In genomic region chrX:22159071-22159470, GRCh38 we compare ENCODE assay signal across 17 cellular contexts.
DNase-seq lines count a peak whose midpoint lies in the region; ATAC-seq and TF ChIP-seq lines count a peak whose summit lies in the region.
"Had no signal": no experiment of that assay in that cellular context is flagged by ENCODE, and none has a peak within 500 bp of the region (broad histone marks: within the 10 kb centered on the region; RNA-seq: fewer than 3 reads in every experiment).

No MANE protein-coding gene starts in this region.

- no peak overlapping the region for H3K4me3 Mint-ChIP-seq in stimulated activated naive CD8-positive, alpha-beta T cell treated with anti-CD3 and anti-CD28 coated beads, Interleukin-15, amount 100 ng/mL, for 72 hours
- H3K4me3 Mint-ChIP-seq: neural progenitor cell, T-cell had no signal

- H3K27ac Mint-ChIP-seq in stimulated activated naive CD8-positive, alpha-beta T cell treated with anti-CD3 and anti-CD28 coated beads, Interleukin-15, amount 100 ng/mL, for 72 hours = no peak overlapping the region
- H3K27ac Mint-ChIP-seq: neural progenitor cell, T-cell had no signal

- no peaks in the 10 kb centered on the region for H3K9me3 Mint-ChIP-seq in stimulated activated naive CD8-positive, alpha-beta T cell treated with anti-CD3 and anti-CD28 coated beads, Interleukin-15, amount 100 ng/mL, for 72 hours
- H3K9me3 Mint-ChIP-seq: neural progenitor cell, T-cell had no signal

- DNase-seq in ACHN (peak; percentile 2), M059J (ENCODE audit: low read depth) (peak; percentile 64), astrocyte of the spinal cord (ENCODE audit: low read depth, low spot score) (peak; percentile 25), fibroblast of villous mesenchyme (ENCODE audit: low read depth) (peak; percentile 3), NCI-H2029 (lab: John Stamatoyannopoulos, UW) (no peak), activated gamma-delta T cell (lab: John Stamatoyannopoulos, UW) (no peak)
- no peak for DNase-seq in stimulated activated naive CD8-positive, alpha-beta T cell treated with anti-CD3 and anti-CD28 coated beads, Interleukin-15, amount 100 ng/mL, for 72 hours
- DNase-seq: DMS 273 treated with DMSO at 0.1 percent for 48 hours; left colon; NCI-H187 treated with DMSO at 0.1 percent for 48 hours; stimulated activated CD4-positive, alpha-beta T cell treated with anti-CD3 and anti-CD28 coated beads, Interleukin-12 subunit alpha, Interleukin-12 subunit beta, amount 100 ng/mL, for 4 hours; T-cell had no signal

- in situ Hi-C loops in ACHN (cut with HindIII; ENCODE audit: low pct_ligation_motif_present, low pct_unique_long_range_greater_than_20kb, low sequenced_read_pairs) = no loop called here
- in situ Hi-C loops in astrocyte of the spinal cord (cut with HindIII; ENCODE audit: low sequenced_read_pairs) = no loop called here

- no peak for ATAC-seq in GM21576 (IDR thresholded peaks at IDR 0.05; ENCODE audit: unreplicated experiment)
- no peak for ATAC-seq in stimulated activated naive CD8-positive, alpha-beta T cell treated with anti-CD3 and anti-CD28 coated beads, Interleukin-15, amount 100 ng/mL, for 72 hours
- ATAC-seq: gastroesophageal sphincter, left colon, T-cell had no signal

- TF ChIP-seq CTCF in astrocyte of the spinal cord (IDR thresholded peaks at IDR 0.05; ENCODE audit: low read depth, low read length) (no peak), fibroblast of villous mesenchyme (IDR thresholded peaks at IDR 0.05; ENCODE audit: insufficient read depth, low read depth, low read length) (no peak)

- no peaks in the 10 kb centered on the region for H3K4me1 Mint-ChIP-seq in stimulated activated naive CD8-positive, alpha-beta T cell treated with anti-CD3 and anti-CD28 coated beads, Interleukin-15, amount 100 ng/mL, for 72 hours
- H3K4me1 Mint-ChIP-seq: T-cell had no signal

- H3K27me3 Mint-ChIP-seq in stimulated activated naive CD8-positive, alpha-beta T cell treated with anti-CD3 and anti-CD28 coated beads, Interleukin-15, amount 100 ng/mL, for 72 hours = no peaks in the 10 kb centered on the region

- H3K4me3 ChIP-seq in astrocyte of the spinal cord (ENCODE audit: low read depth, low read length) (no peak overlapping the region), fibroblast of villous mesenchyme (ENCODE audit: low read depth, low read length) (no peak overlapping the region)
- H3K4me3 ChIP-seq: BLaER1 treated with 17β-estradiol and CSF1 and Interleukin-3, amounts not matched to agents 10 nM and 100 nM; gastroesophageal sphincter; neural progenitor cell; vagina had no signal

Comparison
In these comparisons a context has a peak if more than half of its experiments do, and no peak if none do; other contexts are left out.
1. DNase-seq: peak in ACHN (single experiment), M059J (single experiment), astrocyte of the spinal cord (single experiment) and fibroblast of villous mesenchyme (single experiment); none in NCI-H2029 (single experiment), activated gamma-delta T cell (single experiment) and stimulated activated naive CD8-positive, alpha-beta T cell treated with anti-CD3 and anti-CD28 coated beads, Interleukin-15, amount 100 ng/mL, for 72 hours (0 of 2).